Comparison of ENCODE assay signal across 18 cellular contexts in genomic region chr16:5214466-5214865, GRCh38.
DNase-seq lines count a peak whose midpoint lies in the region; ATAC-seq and TF ChIP-seq lines count a peak whose summit lies in the region.
"Had no signal": no experiment of that assay in that cellular context is flagged by ENCODE, and none has a peak within 500 bp of the region (broad histone marks: within the 10 kb centered on the region; RNA-seq: fewer than 3 reads in every experiment).

No MANE protein-coding gene starts in this region.

- CTCF ChIA-PET in HEK293T (lab: Yijun Ruan, JAX), result no interaction called here

- H3K36me3 Mint-ChIP-seq in endodermal cell (ENCODE audit: low read depth) (no peaks in the 10 kb centered on the region), endothelial cell (ENCODE audit: low read depth, unreplicated experiment) (no peaks in the 10 kb centered on the region)
- H3K36me3 Mint-ChIP-seq: CD14-positive monocyte; CD4-positive, alpha-beta memory T cell; IgD-negative memory B cell had no signal

- DNase-seq in activated effector memory CD4-positive, alpha-beta T cell treated with anti-CD3 and anti-CD28 coated beads, Interleukin-2, amount 50 U/mL, for 16 hours, result peak; percentile 28
- no peak for DNase-seq in activated effector memory CD4-positive, alpha-beta T cell treated with Interleukin-2 at 50 U/mL for 16 hours
- DNase-seq in RWPE2 (ENCODE audit: low spot score), result peak; percentile 9
- no peak for DNase-seq in endodermal cell
- peak; percentile 40 for DNase-seq in sigmoid colon
- no peak for DNase-seq in endothelial cell (ENCODE audit: low spot score)
- no peak for DNase-seq in NCI-H1417 (lab: John Stamatoyannopoulos, UW)
- DNase-seq in HEK293T (ENCODE audit: extremely low spot score), result no peak
- DNase-seq: 8988T; CD4-positive, alpha-beta memory T cell; DMS 273 treated with DMSO at 0.1 percent for 48 hours; GDM1; GOT3; KBM-7 had no signal

- H3K9ac ChIP-seq in endodermal cell (ENCODE audit: extremely low read depth, low read length, poor library complexity, severe bottlenecking), result no peak overlapping the region
- H3K9ac ChIP-seq: BLaER1 had no signal

- H3K27ac ChIP-seq in RWPE2 (ENCODE audit: poor library complexity, severe bottlenecking), result no peak overlapping the region
- H3K27ac ChIP-seq in endodermal cell (ENCODE audit: low read depth, low read length), result no peak overlapping the region
- H3K27ac ChIP-seq in sigmoid colon, result no peak overlapping the region
- H3K27ac ChIP-seq: BLaER1 had no signal

- H3K9me3 Mint-ChIP-seq in endodermal cell (peaks cover 10% of the 10 kb centered on the region), endothelial cell (ENCODE audit: unreplicated experiment) (no peaks in the 10 kb centered on the region)

- H3K4me3 ChIP-seq in RWPE2 (ENCODE audit: severe bottlenecking) (no peak overlapping the region), endodermal cell (ENCODE audit: low read length) (no peak overlapping the region), sigmoid colon (no peak overlapping the region)
- H3K4me3 ChIP-seq: BLaER1, HAP-1 had no signal

- no peak overlapping the region for H3K4me3 Mint-ChIP-seq in endodermal cell
- H3K4me3 Mint-ChIP-seq in endothelial cell (ENCODE audit: unreplicated experiment), result no peak overlapping the region
- H3K4me3 Mint-ChIP-seq: CD14-positive monocyte, IgD-negative memory B cell had no signal

- intact Hi-C loops in sigmoid colon (cut with DNase I), result no loop called here

- no peak for TF ChIP-seq POLR2A in sigmoid colon (IDR thresholded peaks at IDR 0.05)

- no peak for TF ChIP-seq CTCF in RWPE2 (IDR thresholded peaks at IDR 0.05; ENCODE audit: poor library complexity, severe bottlenecking)
- no peak for TF ChIP-seq CTCF in endodermal cell (conservative IDR thresholded peaks at IDR 0.05)
- TF ChIP-seq CTCF in sigmoid colon (IDR thresholded peaks at IDR 0.05), result no peak
- TF ChIP-seq CTCF in endothelial cell (IDR thresholded peaks at IDR 0.05; ENCODE audit: unreplicated experiment), result no peak

- no peak for TF ChIP-seq EP300 in sigmoid colon (IDR thresholded peaks at IDR 0.05)

- H3K36me3 ChIP-seq in RWPE2 (ENCODE audit: low read depth) (no peaks in the 10 kb centered on the region), endodermal cell (ENCODE audit: control insufficient read depth, insufficient read depth, low read length) (no peaks in the 10 kb centered on the region), sigmoid colon (no peaks in the 10 kb centered on the region)
- H3K36me3 ChIP-seq: BLaER1, HAP-1 had no signal

- H3K4me1 Mint-ChIP-seq in endodermal cell, result peaks cover 48% of the 10 kb centered on the region
- H3K4me1 Mint-ChIP-seq in endothelial cell (ENCODE audit: unreplicated experiment), result peaks cover 9% of the 10 kb centered on the region
- H3K4me1 Mint-ChIP-seq: CD14-positive monocyte; CD4-positive, alpha-beta memory T cell had no signal

- ATAC-seq in RWPE2 (ENCODE audit: low read depth), result no peak

- H3K4me1 ChIP-seq in RWPE2 (ENCODE audit: insufficient read depth, poor library complexity, severe bottlenecking), result no peaks in the 10 kb centered on the region
- peaks cover 12% of the 10 kb centered on the region for H3K4me1 ChIP-seq in endodermal cell (ENCODE audit: control insufficient read depth, insufficient read depth, low read length)
- peaks cover 0 to 6% (median 0%) of the 10 kb centered on the region in 4 donors for H3K4me1 ChIP-seq in sigmoid colon
- H3K4me1 ChIP-seq: BLaER1, HAP-1 had no signal

- H3K27ac Mint-ChIP-seq in endodermal cell (peak overlapping the region; percentile 68), endothelial cell (ENCODE audit: unreplicated experiment) (no peak overlapping the region)
- H3K27ac Mint-ChIP-seq: CD14-positive monocyte; CD4-positive, alpha-beta memory T cell; IgD-negative memory B cell had no signal

- H3K27me3 Mint-ChIP-seq in endodermal cell (ENCODE audit: insufficient read depth) (peaks cover 33% of the 10 kb centered on the region), endothelial cell (ENCODE audit: unreplicated experiment) (peaks cover 3% of the 10 kb centered on the region)

- POLR2A ChIA-PET in HEK293T (lab: Yijun Ruan, JAX), result no interaction called here

- H3K9me3 ChIP-seq in RWPE2 (ENCODE audit: severe bottlenecking) (no peaks in the 10 kb centered on the region), endodermal cell (ENCODE audit: control insufficient read depth, low read length) (peaks cover 15% of the 10 kb centered on the region), sigmoid colon (peaks cover 0 to 3% (median 1%) of the 10 kb centered on the region in 4 donors)
- H3K9me3 ChIP-seq: BLaER1, HAP-1 had no signal

- H3K27me3 ChIP-seq in RWPE2 (ENCODE audit: insufficient read depth, poor library complexity, severe bottlenecking), result no peaks in the 10 kb centered on the region
- H3K27me3 ChIP-seq in endodermal cell (ENCODE audit: control insufficient read depth, insufficient read depth, low read length, poor library complexity, severe bottlenecking), result no peaks in the 10 kb centered on the region
- peaks cover 0 to 26% (median 0%) of the 10 kb centered on the region in 3 donors for H3K27me3 ChIP-seq in sigmoid colon
- H3K27me3 ChIP-seq: BLaER1 had no signal

- WGBS in endodermal cell (ENCODE audit: insufficient coverage in 1 of 2, insufficient read length in 1 of 2), 2 experiments, result 91 to 92% methylated on average over 7 of the region's 7 CpGs
- 89 to 93% methylated on average over 7 of the region's 7 CpGs for WGBS in sigmoid colon, 2 donors

TF ChIP-seq in HEK293T, 16 proteins besides CTCF, POLR2A, EP300 and RAD21:
- TF ChIP-seq HDGF (IDR thresholded peaks at IDR 0.05; ENCODE audit: borderline replicate concordance) (no peak), SUZ12 (IDR thresholded peaks at IDR 0.05) (no peak)

Comparison
In these comparisons a context has a peak if more than half of its experiments do, and no peak if none do; other contexts are left out.
1. DNase-seq: peak in activated effector memory CD4-positive, alpha-beta T cell treated with anti-CD3 and anti-CD28 coated beads, Interleukin-2, amount 50 U/mL, for 16 hours (single experiment), RWPE2 (single experiment) and sigmoid colon (single experiment); none in activated effector memory CD4-positive, alpha-beta T cell treated with Interleukin-2 at 50 U/mL for 16 hours (single experiment), endodermal cell (single experiment), endothelial cell (single experiment), NCI-H1417 (0 of 3) and HEK293T (single experiment).